ENCODE assay signal across 19 cellular contexts in genomic region chr11:80843266-80843974, GRCh38.
DNase-seq lines count a peak whose midpoint lies in the region; ATAC-seq and TF ChIP-seq lines count a peak whose summit lies in the region.
"Had no signal": no experiment of that assay in that cellular context is flagged by ENCODE, and none has a peak within 500 bp of the region (broad histone marks: within the 10 kb centered on the region; RNA-seq: fewer than 3 reads in every experiment).

No MANE protein-coding gene starts in this region.

- peaks cover 2% of the 10 kb centered on the region for H3K27me3 Mint-ChIP-seq in neural progenitor cell (ENCODE audit: insufficient read depth, low read depth)
- H3K27me3 Mint-ChIP-seq in endodermal cell (ENCODE audit: insufficient read depth): no peaks in the 10 kb centered on the region
- H3K27me3 Mint-ChIP-seq: stimulated activated memory B cell treated with anti-CD40 and anti-IgM and Interleukin-4, amounts not matched to agents 10 μg/mL and 1 μg/mL and 100 μg/mL, for 72 hours had no signal

- H3K9ac ChIP-seq in neural progenitor cell (no peak overlapping the region), endodermal cell (ENCODE audit: extremely low read depth, low read length, poor library complexity, severe bottlenecking) (no peak overlapping the region)

- H3K79me2 ChIP-seq in neural progenitor cell (ENCODE audit: low read depth): no peaks in the 10 kb centered on the region

- no peaks in the 10 kb centered on the region for H3K27me3 ChIP-seq in neural progenitor cell
- H3K27me3 ChIP-seq in endodermal cell (ENCODE audit: control insufficient read depth, insufficient read depth, low read length, poor library complexity, severe bottlenecking): no peaks in the 10 kb centered on the region

- 95 to 100% methylated on average over 1 to 2 of the region's 2 CpGs for WGBS in endodermal cell (ENCODE audit: insufficient coverage in 1 of 2, insufficient read length in 1 of 2), 2 experiments

- H2AFZ ChIP-seq in neural progenitor cell (replicated peaks): peak overlapping the region; percentile 66

- H3K4me3 Mint-ChIP-seq in neural progenitor cell (no peak overlapping the region), endodermal cell (no peak overlapping the region)
- H3K4me3 Mint-ChIP-seq: stimulated activated memory B cell treated with anti-CD40 and anti-IgM and Interleukin-4, amounts not matched to agents 10 μg/mL and 1 μg/mL and 100 μg/mL, for 72 hours had no signal

- peak; percentile 47 for ATAC-seq in GM21786 (IDR thresholded peaks at IDR 0.05; ENCODE audit: unreplicated experiment)
- ATAC-seq in HG03097 (IDR thresholded peaks at IDR 0.05; ENCODE audit: low FRiP score, unreplicated experiment): peak; percentile 52
- ATAC-seq: stimulated activated memory B cell treated with anti-CD40 and anti-IgM and Interleukin-4, amounts not matched to agents 10 μg/mL and 1 μg/mL and 100 μg/mL, for 72 hours had no signal

- TF ChIP-seq CTCF in neural progenitor cell (IDR thresholded peaks at IDR 0.05) (no peak), endodermal cell (conservative IDR thresholded peaks at IDR 0.05) (no peak)

- H3K4me1 ChIP-seq in neural progenitor cell: no peaks in the 10 kb centered on the region
- H3K4me1 ChIP-seq in endodermal cell (ENCODE audit: control insufficient read depth, insufficient read depth, low read length): no peaks in the 10 kb centered on the region

- H3K36me3 ChIP-seq in neural progenitor cell (no peaks in the 10 kb centered on the region), endodermal cell (ENCODE audit: control insufficient read depth, insufficient read depth, low read length) (no peaks in the 10 kb centered on the region)

- H3K36me3 Mint-ChIP-seq in neural progenitor cell: no peaks in the 10 kb centered on the region
- H3K36me3 Mint-ChIP-seq in endodermal cell (ENCODE audit: low read depth): no peaks in the 10 kb centered on the region
- H3K36me3 Mint-ChIP-seq: stimulated activated memory B cell treated with anti-CD40 and anti-IgM and Interleukin-4, amounts not matched to agents 10 μg/mL and 1 μg/mL and 100 μg/mL, for 72 hours had no signal

- no peaks in the 10 kb centered on the region for H4K20me1 ChIP-seq in neural progenitor cell (ENCODE audit: low read depth)

- H3K9me3 Mint-ChIP-seq in neural progenitor cell: no peaks in the 10 kb centered on the region
- H3K9me3 Mint-ChIP-seq in endodermal cell: no peaks in the 10 kb centered on the region
- H3K9me3 Mint-ChIP-seq: stimulated activated memory B cell treated with anti-CD40 and anti-IgM and Interleukin-4, amounts not matched to agents 10 μg/mL and 1 μg/mL and 100 μg/mL, for 72 hours had no signal

- H3K27ac ChIP-seq in neural progenitor cell: no peak overlapping the region
- no peak overlapping the region for H3K27ac ChIP-seq in endodermal cell (ENCODE audit: low read depth, low read length)
- H3K27ac ChIP-seq: 22Rv1, C4-2B, HL-60 had no signal

- H3K4me2 ChIP-seq in neural progenitor cell: no peak overlapping the region

- no peaks in the 10 kb centered on the region for H3F3A ChIP-seq in neural progenitor cell (ENCODE audit: low read depth)

- H3K27ac Mint-ChIP-seq in neural progenitor cell (no peak overlapping the region), endodermal cell (no peak overlapping the region)
- H3K27ac Mint-ChIP-seq: activated T-helper 2 cell treated with anti-CD3 and anti-CD28 coated beads, Interferon-gamma antibody, Interleukin-2, Interleukin-4, amounts not matched to agents 10 μg/mL and 5 μg/mL and 100 μg/mL, durations not matched to agents 14 hours and 24 hours and 36 hours; stimulated activated memory B cell treated with anti-CD40 and anti-IgM and Interleukin-4, amounts not matched to agents 10 μg/mL and 1 μg/mL and 100 μg/mL, for 72 hours had no signal

- DNase-seq in NCI-H82 treated with DMSO at 0.1 percent for 48 hours (lab: John Stamatoyannopoulos, UW; ENCODE audit: unreplicated experiment): peak; percentile 20
- DNase-seq in NCI-H82 (lab: John Stamatoyannopoulos, UW): no peak
- DNase-seq in neural progenitor cell (ENCODE audit: low spot score): no peak
- no peak for DNase-seq in endodermal cell
- no peak for DNase-seq in T1000 (lab: John Stamatoyannopoulos, UW)
- DNase-seq in OCI-M2 (lab: John Stamatoyannopoulos, UW; ENCODE audit: unreplicated experiment): no peak
- DNase-seq: glutamatergic neuron, GOT3, islet precursor cell, KG1, NCI-H446 treated with DMSO at 0.1 percent for 48 hours, occipital lobe had no signal

- H3K4me3 ChIP-seq in neural progenitor cell (no peak overlapping the region), endodermal cell (ENCODE audit: low read length) (no peak overlapping the region)

- H3K9me3 ChIP-seq in neural progenitor cell (ENCODE audit: low read depth) (no peaks in the 10 kb centered on the region), endodermal cell (ENCODE audit: control insufficient read depth, low read length) (no peaks in the 10 kb centered on the region)

- no peaks in the 10 kb centered on the region for H3K4me1 Mint-ChIP-seq in neural progenitor cell
- H3K4me1 Mint-ChIP-seq in endodermal cell: peaks cover 14% of the 10 kb centered on the region
- H3K4me1 Mint-ChIP-seq: stimulated activated memory B cell treated with anti-CD40 and anti-IgM and Interleukin-4, amounts not matched to agents 10 μg/mL and 1 μg/mL and 100 μg/mL, for 72 hours had no signal
